21 cellular contexts compared by ENCODE assay signal in the genomic region with DNA sequence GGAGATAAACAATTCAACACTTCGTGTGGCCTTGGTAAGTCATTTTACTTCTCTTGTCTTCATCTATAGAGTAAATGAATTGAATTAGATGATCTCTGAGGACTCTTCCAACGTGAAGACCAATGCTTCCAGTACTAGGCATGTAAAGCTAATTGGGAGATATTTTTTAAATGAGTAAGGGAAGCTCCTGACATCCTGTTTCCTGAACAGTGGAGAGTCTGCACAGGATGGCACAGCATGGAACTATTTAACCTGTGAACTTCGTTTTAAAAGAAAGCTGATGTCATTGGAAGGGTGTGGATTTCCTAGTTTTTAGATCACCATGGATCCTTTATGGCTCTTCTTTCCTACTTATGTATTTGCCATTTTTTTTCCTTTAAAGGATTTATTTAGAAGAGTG. TPM values are rescaled to one million over a fixed set of nuclear protein-coding genes. Genes with fewer than 3 reads are reported as not detected.
DNase-seq lines count a peak whose midpoint lies in the region; ATAC-seq and TF ChIP-seq lines count a peak whose summit lies in the region.
"Had no signal": no experiment of that assay in that cellular context is flagged by ENCODE, and none has a peak within 500 bp of the region (broad histone marks: within the 10 kb centered on the region; RNA-seq: fewer than 3 reads in every experiment).

No MANE protein-coding gene starts in this region.

- in situ Hi-C loops in astrocyte of the spinal cord (cut with HindIII; ENCODE audit: low sequenced_read_pairs) = no loop called here

- TF ChIP-seq CTCF in AG10803 (conservative IDR thresholded peaks at IDR 0.05; ENCODE audit: low read length) (no peak), H9 (conservative IDR thresholded peaks at IDR 0.05) (no peak), astrocyte of the spinal cord (IDR thresholded peaks at IDR 0.05; ENCODE audit: low read depth, low read length) (no peak), omental fat pad (IDR thresholded peaks at IDR 0.05) (no peak)

- no peak overlapping the region for H2AK5ac ChIP-seq in H9 (ENCODE audit: insufficient read length, low read length)

- H2BK5ac ChIP-seq in H9 (ENCODE audit: insufficient read length, low read length) = no peak overlapping the region

- H3K18ac ChIP-seq in H9 (ENCODE audit: insufficient read length, low read depth, low read length) = no peak overlapping the region

- H3K9ac ChIP-seq in H9 (ENCODE audit: extremely low read depth, insufficient read length, low read length) = no peak overlapping the region

- no peak overlapping the region for H3T11ph ChIP-seq in H9 (ENCODE audit: low read length)

- no peak overlapping the region for H4K8ac ChIP-seq in H9 (replicated peaks; ENCODE audit: insufficient read length, low read depth, low read length)

- no peak overlapping the region for H4K91ac ChIP-seq in H9 (ENCODE audit: insufficient read length, low read depth, low read length)

- H3K23me2 ChIP-seq in H9 (ENCODE audit: insufficient read length, low read depth, low read length, poor library complexity, severe bottlenecking) = no peaks in the 10 kb centered on the region

- H3K79me1 ChIP-seq in H9 (ENCODE audit: insufficient read depth, low read depth, low read length, poor library complexity, severe bottlenecking) = no peaks in the 10 kb centered on the region

- H3K4me3 ChIP-seq in AG10803 (ENCODE audit: low read length) (no peak overlapping the region), astrocyte of the spinal cord (ENCODE audit: low read depth, low read length) (no peak overlapping the region)
- H3K4me3 ChIP-seq: gastrocnemius medialis, SK-N-MC had no signal

- H4K5ac ChIP-seq in H9 (ENCODE audit: insufficient read length, low read depth, low read length) = no peak overlapping the region

- no peak for ATAC-seq in omental fat pad (ENCODE audit: low FRiP score)
- ATAC-seq: gastrocnemius medialis, left lobe of liver had no signal

- no peak overlapping the region for H3K56ac ChIP-seq in H9 (ENCODE audit: insufficient read length, low read depth, low read length)

- H2BK120ac ChIP-seq in H9 (ENCODE audit: low read depth, low read length, poor library complexity, severe bottlenecking) = no peak overlapping the region

- H3K79me2 ChIP-seq in H9 (ENCODE audit: insufficient read depth, low read length) = no peaks in the 10 kb centered on the region

- H3K9me3 ChIP-seq in H9 (ENCODE audit: control insufficient read depth, low read depth, low read length) = no peaks in the 10 kb centered on the region
- H3K9me3 ChIP-seq: gastrocnemius medialis had no signal

- H3K4ac ChIP-seq in H9 (ENCODE audit: low read depth, low read length) = no peak overlapping the region

- no peak overlapping the region for H2BK15ac ChIP-seq in H9 (ENCODE audit: low read depth, low read length)

- no peak overlapping the region for H2BK20ac ChIP-seq in H9 (ENCODE audit: low read depth, low read length, poor library complexity, severe bottlenecking)

- H3K27me3 Mint-ChIP-seq in H9 (ENCODE audit: low read depth) = peaks cover 28% of the 10 kb centered on the region

- H3K27ac ChIP-seq in H9 (ENCODE audit: insufficient read length, low read depth, low read length) = no peak overlapping the region
- H3K27ac ChIP-seq: gastrocnemius medialis, SK-N-MC had no signal

- H2AFZ ChIP-seq in H9 (ENCODE audit: low read length) = no peak overlapping the region

- no peaks in the 10 kb centered on the region for H3K36me3 Mint-ChIP-seq in H9 (ENCODE audit: insufficient read depth in 1 of 3, low read depth in 3 of 3)
- H3K36me3 Mint-ChIP-seq: activated naive CD8-positive, alpha-beta T cell; IgD-negative memory B cell had no signal

- H3K4me2 ChIP-seq in H9 (ENCODE audit: insufficient read depth, insufficient read length, low read length) = peak overlapping the region; percentile 47

- H3K4me1 ChIP-seq in H9 (ENCODE audit: insufficient read depth, low read length) = no peaks in the 10 kb centered on the region
- H3K4me1 ChIP-seq: gastrocnemius medialis had no signal

- no peaks in the 10 kb centered on the region; the same call in 1 of the 2 replicates for H3K27me3 ChIP-seq in H9 (ENCODE audit: insufficient read depth, low read length)

- no peak overlapping the region for H3K14ac ChIP-seq in H9 (ENCODE audit: insufficient read depth, low read length)

- WGBS in H9 (ENCODE audit: extremely low coverage, insufficient read length, low lambda C conversion rate) = no CpG with 5 or more reads among the region's 3 CpGs

- DNase-seq in AG10803 (ENCODE audit: low read depth) (peak; percentile 23), H9 (no peak), astrocyte of the spinal cord (ENCODE audit: low read depth, low spot score) (peak; percentile 26), hepatic stellate cell (ENCODE audit: low spot score) (peak; percentile 7), HPDE6-E6E7 (ENCODE audit: extremely low spot score) (no peak), omental fat pad (ENCODE audit: low spot score) (no peak), NCI-H2196 (lab: John Stamatoyannopoulos, UW; ENCODE audit: unreplicated experiment) (no peak)
- no peak for DNase-seq in activated CD8-positive, alpha-beta memory T cell treated with anti-CD3 and anti-CD28 coated beads, Interleukin-2, amount 50 U/mL, for 4 hours
- DNase-seq: ACHN; activated CD4-positive, CD25-positive, alpha-beta regulatory T cell treated with anti-CD3 and anti-CD28 coated beads, Interleukin-2, amount 50 U/mL, for 72 hours; activated CD8-positive, alpha-beta memory T cell treated with anti-CD3 and anti-CD28 coated beads for 24 hours; CD4-positive, alpha-beta T cell; DMS153; gastrocnemius medialis; NCI-H187; small intestine; stimulated activated CD4-positive, alpha-beta T cell treated with anti-CD3 and anti-CD28 coated beads, Interleukin-4, amount 100 ng/mL, for 24 hours had no signal

- no peak overlapping the region for H3K23ac ChIP-seq in H9 (ENCODE audit: insufficient read length, low read depth, low read length)

- H3K4me3 Mint-ChIP-seq in H9 = peak overlapping the region in 1 of 2 experiments; percentile 68; a peak in 1 of 5 replicates
- H3K4me3 Mint-ChIP-seq: activated naive CD8-positive, alpha-beta T cell; CD4-positive, alpha-beta T cell; IgD-negative memory B cell had no signal

- no peaks in the 10 kb centered on the region for H4K20me1 ChIP-seq in H9 (ENCODE audit: control insufficient read depth, insufficient read depth, insufficient read length)

- peaks cover 0 to 11% of the 10 kb centered on the region in 2 experiments; a peak in 3 of 4 replicates for H3K4me1 Mint-ChIP-seq in H9

- no peak overlapping the region for H3K27ac Mint-ChIP-seq in H9
- H3K27ac Mint-ChIP-seq: activated naive CD8-positive, alpha-beta T cell; CD4-positive, alpha-beta T cell had no signal

- H2BK12ac ChIP-seq in H9 (ENCODE audit: insufficient read length, low read depth, low read length) = no peak overlapping the region

- no peaks in the 10 kb centered on the region for H3K9me3 Mint-ChIP-seq in H9
- H3K9me3 Mint-ChIP-seq: CD4-positive, alpha-beta T cell; IgD-negative memory B cell had no signal

RNA-seq across cellular contexts. Expression of gene HSD17B12, which starts 48.4 kb away (rescaled TPM):
- total RNA-seq in H9 (2021) (107 and 111 TPM in 2 replicates), omental fat pad (10 to 100 TPM; 50.6 to 72.4 (median 54.1) TPM)

Comparison
In these comparisons a context has a peak if more than half of its experiments do, and no peak if none do; other contexts are left out.
1. DNase-seq: peak in AG10803 (single experiment), astrocyte of the spinal cord (single experiment) and hepatic stellate cell (single experiment); none in H9 (single experiment), HPDE6-E6E7 (single experiment), omental fat pad (single experiment), activated CD8-positive, alpha-beta memory T cell treated with anti-CD3 and anti-CD28 coated beads, Interleukin-2, amount 50 U/mL, for 4 hours (single experiment) and NCI-H2196 (single experiment).